30 cellular contexts compared by ENCODE assay signal in genomic region chr6:113401231-113401630, GRCh38.
"Had no signal": no experiment of that assay in that cellular context is flagged by ENCODE, and none has a peak within 500 bp of the region (broad histone marks: within the 10 kb centered on the region; RNA-seq: fewer than 3 reads in every experiment).

No MANE protein-coding gene starts in this region.

- H3K27ac Mint-ChIP-seq: activated B cell treated with CpG ODN at 0.5 μM for 24 hours; activated CD8-positive, alpha-beta T cell treated with anti-CD3 and anti-CD28 coated beads for 36 hours; activated naive CD4-positive, alpha-beta T cell treated with anti-CD3 and anti-CD28 coated beads, Interleukin-2, amount 50 U/mL, for 24 hours; activated naive CD8-positive, alpha-beta T cell treated with anti-CD3 and anti-CD28 coated beads for 36 hours; activated naive CD8-positive, alpha-beta T cell treated with anti-CD3 and anti-CD28 coated beads, Interleukin-2, amount 50 U/mL, for 24 hours; activated T-helper 17 cell treated with anti-CD3 and anti-CD28 coated beads, Interleukin-2, amount 50 U/mL, for 72 hours; dendritic cell treated with granulocyte-macrophage colony-stimulating factor and Interleukin-4, amounts not matched to agents 40 ng/mL and 50 ng/mL, for 4 days; T-helper 17 cell; T-helper 2 cell treated with Interferon-gamma antibody and Interleukin-4, amounts not matched to agents 5 μg/mL and 100 μg/mL, for 36 hours had no signal

- H3K27me3 Mint-ChIP-seq: activated B cell treated with CpG ODN at 0.5 μM for 24 hours; activated CD8-positive, alpha-beta T cell treated with anti-CD3 and anti-CD28 coated beads for 36 hours; activated naive CD4-positive, alpha-beta T cell treated with anti-CD3 and anti-CD28 coated beads, Interleukin-2, amount 50 U/mL, for 24 hours; activated naive CD8-positive, alpha-beta T cell treated with anti-CD3 and anti-CD28 coated beads for 36 hours; activated naive CD8-positive, alpha-beta T cell treated with anti-CD3 and anti-CD28 coated beads, Interleukin-2, amount 50 U/mL, for 24 hours; activated T-helper 17 cell treated with anti-CD3 and anti-CD28 coated beads, Interleukin-2, amount 50 U/mL, for 72 hours; dendritic cell treated with granulocyte-macrophage colony-stimulating factor and Interleukin-4, amounts not matched to agents 40 ng/mL and 50 ng/mL, for 4 days had no signal

- H3K36me3 Mint-ChIP-seq: activated naive CD4-positive, alpha-beta T cell treated with anti-CD3 and anti-CD28 coated beads, Interleukin-2, amount 50 U/mL, for 24 hours; activated naive CD8-positive, alpha-beta T cell treated with anti-CD3 and anti-CD28 coated beads for 36 hours had no signal

- H3K4me3 Mint-ChIP-seq: activated B cell treated with CpG ODN at 0.5 μM for 24 hours; activated CD8-positive, alpha-beta T cell treated with anti-CD3 and anti-CD28 coated beads for 36 hours; activated naive CD4-positive, alpha-beta T cell treated with anti-CD3 and anti-CD28 coated beads, Interleukin-2, amount 50 U/mL, for 24 hours; activated naive CD8-positive, alpha-beta T cell treated with anti-CD3 and anti-CD28 coated beads for 36 hours; activated naive CD8-positive, alpha-beta T cell treated with anti-CD3 and anti-CD28 coated beads, Interleukin-2, amount 50 U/mL, for 24 hours; activated T-cell treated with anti-CD3 and anti-CD28 coated beads, Interleukin-2, amount 50 U/mL, for 4 hours; activated T-helper 17 cell treated with anti-CD3 and anti-CD28 coated beads, Interleukin-2, amount 50 U/mL, for 72 hours; dendritic cell treated with granulocyte-macrophage colony-stimulating factor and Interleukin-4, amounts not matched to agents 40 ng/mL and 50 ng/mL, for 4 days; T-helper 17 cell; T-helper 2 cell treated with Interferon-gamma antibody and Interleukin-4, amounts not matched to agents 5 μg/mL and 100 μg/mL, for 36 hours had no signal

- H3K4me3 ChIP-seq: adrenal gland, body of pancreas, cardiac muscle cell, coronary artery had no signal

- DNase-seq: activated B cell treated with CpG ODN at 0.5 μM for 24 hours; activated CD4-positive, alpha-beta T cell treated with anti-CD3 and anti-CD28 coated beads for 48 hours; activated CD4-positive, alpha-beta T cell treated with anti-CD3 and anti-CD28 coated beads, Interleukin-2, amount 50 U/mL, for 1 hour; activated CD4-positive, alpha-beta T cell treated with anti-CD3 and anti-CD28 coated beads, Interleukin-2, amount 50 U/mL, for 48 hours; activated CD8-positive, alpha-beta memory T cell treated with anti-CD3 and anti-CD28 coated beads for 24 hours; activated CD8-positive, alpha-beta T cell treated with anti-CD3 and anti-CD28 coated beads for 36 hours; activated effector memory CD4-positive, alpha-beta T cell treated with Interleukin-2 at 50 U/mL for 16 hours; activated gamma-delta T cell treated with Interleukin-2 at 50 U/mL for 16 hours; activated naive CD4-positive, alpha-beta T cell treated with Interleukin-2 at 50 U/mL for 16 hours; activated naive CD8-positive, alpha-beta T cell treated with anti-CD3 and anti-CD28 coated beads for 36 hours; activated naive CD8-positive, alpha-beta T cell treated with anti-CD3 and anti-CD28 coated beads, Interleukin-2, amount 50 U/mL, for 24 hours; activated T-cell treated with anti-CD3 and anti-CD28 coated beads, Interleukin-2, amount 50 U/mL, for 4 hours; adrenal gland; amygdala; aorta; body of pancreas; central memory CD4-positive, alpha-beta T cell; cerebellar nuclear complex; effector CD8-positive, alpha-beta T cell; head of caudate nucleus; T-helper 1 cell; T-helper 17 cell; T1000; WERI-Rb-1 had no signal

- H3K4me1 Mint-ChIP-seq: activated B cell treated with CpG ODN at 0.5 μM for 24 hours; activated naive CD4-positive, alpha-beta T cell treated with anti-CD3 and anti-CD28 coated beads, Interleukin-2, amount 50 U/mL, for 24 hours; activated naive CD8-positive, alpha-beta T cell treated with anti-CD3 and anti-CD28 coated beads for 36 hours; activated naive CD8-positive, alpha-beta T cell treated with anti-CD3 and anti-CD28 coated beads, Interleukin-2, amount 50 U/mL, for 24 hours; activated T-helper 17 cell treated with anti-CD3 and anti-CD28 coated beads, Interleukin-2, amount 50 U/mL, for 72 hours; T-helper 17 cell had no signal

- H3K9me3 Mint-ChIP-seq: activated B cell treated with CpG ODN at 0.5 μM for 24 hours; activated CD8-positive, alpha-beta T cell treated with anti-CD3 and anti-CD28 coated beads for 36 hours; activated naive CD4-positive, alpha-beta T cell treated with anti-CD3 and anti-CD28 coated beads, Interleukin-2, amount 50 U/mL, for 24 hours; activated naive CD8-positive, alpha-beta T cell treated with anti-CD3 and anti-CD28 coated beads for 36 hours; activated naive CD8-positive, alpha-beta T cell treated with anti-CD3 and anti-CD28 coated beads, Interleukin-2, amount 50 U/mL, for 24 hours; activated T-helper 17 cell treated with anti-CD3 and anti-CD28 coated beads, Interleukin-2, amount 50 U/mL, for 72 hours; dendritic cell treated with granulocyte-macrophage colony-stimulating factor and Interleukin-4, amounts not matched to agents 40 ng/mL and 50 ng/mL, for 4 days; T-helper 2 cell treated with Interferon-gamma antibody and Interleukin-4, amounts not matched to agents 5 μg/mL and 100 μg/mL, for 36 hours had no signal
